Comparison of ENCODE assay signal across 8 cellular contexts in the genomic region with DNA sequence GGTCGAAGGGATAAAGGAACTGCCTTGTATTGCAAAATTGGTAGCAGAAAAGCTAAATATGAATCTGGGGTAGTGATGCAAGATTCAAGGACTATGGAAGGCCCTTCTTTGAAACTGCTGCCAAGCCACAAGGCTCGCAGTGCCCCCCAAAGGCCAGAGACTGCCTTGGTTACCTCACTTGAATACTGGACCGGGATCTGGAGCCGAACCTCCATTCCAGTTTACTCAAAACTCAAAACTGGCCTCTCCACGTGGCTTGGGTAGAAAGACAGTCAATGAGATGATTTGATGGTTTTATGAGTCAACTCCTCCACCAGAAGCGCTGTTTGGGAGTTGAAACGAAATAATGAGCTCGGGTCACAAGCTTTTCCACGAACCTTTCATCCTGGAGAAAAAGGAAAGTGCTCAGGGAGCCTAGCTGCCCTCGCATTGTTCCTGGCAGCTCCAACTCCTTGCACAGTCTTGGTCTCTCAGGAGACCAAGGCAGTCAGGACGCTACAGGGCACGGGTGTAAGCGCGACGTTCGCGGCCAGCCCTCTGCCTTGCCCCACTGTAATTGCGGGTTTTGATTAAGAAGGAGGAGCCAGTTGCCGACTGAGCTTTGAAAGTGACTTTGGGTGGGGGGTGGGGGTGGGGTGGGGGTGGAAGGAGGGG. TPM values are rescaled to one million over a fixed set of nuclear protein-coding genes. Genes with fewer than 3 reads are reported as not detected.
DNase-seq lines count a peak whose midpoint lies in the region; TF ChIP-seq lines count a peak whose summit lies in the region.

No MANE protein-coding gene starts in this region.

- H3K23me2 ChIP-seq in H9 (ENCODE audit: insufficient read length, low read depth, low read length, poor library complexity, severe bottlenecking) = peaks cover 16% of the 10 kb centered on the region

- peak overlapping the region; percentile 68 to 92 for H3K4me3 Mint-ChIP-seq in H9
- H3K4me3 Mint-ChIP-seq in activated T-cell treated with anti-CD3 and anti-CD28 coated beads, Interleukin-2, amount 50 U/mL, for 24 hours = peak overlapping the region; percentile 93

- H3K9me3 ChIP-seq in H9 (ENCODE audit: control insufficient read depth, low read depth, low read length) = no peaks in the 10 kb centered on the region
- H3K9me3 ChIP-seq in ovary = no peaks in the 10 kb centered on the region

- peak overlapping the region; percentile 36 for H3K18ac ChIP-seq in H9 (ENCODE audit: insufficient read length, low read depth, low read length)

- no peak overlapping the region for H3K23ac ChIP-seq in H9 (ENCODE audit: insufficient read length, low read depth, low read length)

- peaks cover 34 to 36% of the 10 kb centered on the region in 2 experiments for H3K4me1 Mint-ChIP-seq in H9
- peaks cover 55% of the 10 kb centered on the region for H3K4me1 Mint-ChIP-seq in activated T-cell treated with anti-CD3 and anti-CD28 coated beads, Interleukin-2, amount 50 U/mL, for 24 hours (ENCODE audit: low read depth)

- H3K79me2 ChIP-seq in H9 (ENCODE audit: insufficient read depth, low read length) = no peaks in the 10 kb centered on the region

- H2AK5ac ChIP-seq in H9 (ENCODE audit: insufficient read length, low read length) = no peak overlapping the region

- H3K4me3 ChIP-seq in GM08714 (ENCODE audit: low read length) = peak overlapping the region; percentile 90
- peak overlapping the region; percentile 19 for H3K4me3 ChIP-seq in ovary

- H3K36me3 ChIP-seq in ovary = no peaks in the 10 kb centered on the region

- H3K36me3 Mint-ChIP-seq in H9 (ENCODE audit: insufficient read depth in 1 of 3, low read depth in 3 of 3) = no peaks in the 10 kb centered on the region; a peak in 1 of 7 replicates
- H3K36me3 Mint-ChIP-seq in activated T-cell treated with anti-CD3 and anti-CD28 coated beads, Interleukin-2, amount 50 U/mL, for 24 hours (ENCODE audit: low read depth) = peaks cover 81% of the 10 kb centered on the region

- H4K8ac ChIP-seq in H9 (replicated peaks; ENCODE audit: insufficient read length, low read depth, low read length) = no peak overlapping the region

- H3K4me2 ChIP-seq in H9 (ENCODE audit: insufficient read depth, insufficient read length, low read length) = peak overlapping the region; percentile 99

- H3K79me1 ChIP-seq in H9 (ENCODE audit: insufficient read depth, low read depth, low read length, poor library complexity, severe bottlenecking) = no peaks in the 10 kb centered on the region

- H3K9ac ChIP-seq in H9 (ENCODE audit: extremely low read depth, insufficient read length, low read length) = peak overlapping the region; percentile 11

- no peak overlapping the region for H2BK120ac ChIP-seq in H9 (ENCODE audit: low read depth, low read length, poor library complexity, severe bottlenecking)

- H3K56ac ChIP-seq in H9 (ENCODE audit: insufficient read length, low read depth, low read length) = no peak overlapping the region

- H4K20me1 ChIP-seq in H9 (ENCODE audit: control insufficient read depth, insufficient read depth, insufficient read length) = no peaks in the 10 kb centered on the region

- DNase-seq in H9 (peak; percentile 46), NCI-H345 treated with DMSO at 0.1 percent for 48 hours (lab: John Stamatoyannopoulos, UW; ENCODE audit: unreplicated experiment) (peak; percentile 15), globus pallidus (ENCODE audit: low spot score) (peak; percentile 46), ovary (no peak), kidney glomerular epithelial cell (lab: John Stamatoyannopoulos, UW) (no peak), RWPE1 (ENCODE audit: low spot score) (no peak)
- peak; percentile 87 for DNase-seq in activated T-cell treated with anti-CD3 and anti-CD28 coated beads, Interleukin-2, amount 50 U/mL, for 24 hours

- H3K27me3 Mint-ChIP-seq in H9 (ENCODE audit: low read depth) = peaks cover 74% of the 10 kb centered on the region
- no peaks in the 10 kb centered on the region for H3K27me3 Mint-ChIP-seq in activated T-cell treated with anti-CD3 and anti-CD28 coated beads, Interleukin-2, amount 50 U/mL, for 24 hours

- H3T11ph ChIP-seq in H9 (ENCODE audit: low read length) = no peak overlapping the region

- no peak overlapping the region for H4K91ac ChIP-seq in H9 (ENCODE audit: insufficient read length, low read depth, low read length)

- H3K27ac Mint-ChIP-seq in H9 = no peak overlapping the region; a peak in 1 of 7 replicates
- H3K27ac Mint-ChIP-seq in activated T-cell treated with anti-CD3 and anti-CD28 coated beads, Interleukin-2, amount 50 U/mL, for 24 hours = peak overlapping the region; percentile 99

- H3K27me3 ChIP-seq in H9 (ENCODE audit: insufficient read depth, low read length) (peaks cover 38% of the 10 kb centered on the region), ovary (no peaks in the 10 kb centered on the region)

- TF ChIP-seq EP300 in ovary (IDR thresholded peaks at IDR 0.05) = no peak

- no peaks in the 10 kb centered on the region; a peak in 1 of 5 replicates for H3K9me3 Mint-ChIP-seq in H9
- H3K9me3 Mint-ChIP-seq in activated T-cell treated with anti-CD3 and anti-CD28 coated beads, Interleukin-2, amount 50 U/mL, for 24 hours = peaks cover 3% of the 10 kb centered on the region

- H3K27ac ChIP-seq in H9 (ENCODE audit: insufficient read length, low read depth, low read length) (no peak overlapping the region), ovary (no peak overlapping the region), RWPE1 (no peak overlapping the region)

- intact Hi-C loops in ovary (cut with DNase I) = no loop called here

- H4K5ac ChIP-seq in H9 (ENCODE audit: insufficient read length, low read depth, low read length) = no peak overlapping the region

- CTCF ChIA-PET in RWPE1 (lab: Yijun Ruan, JAX) = interaction anchor here (0.8 kb wide), 1 partner anchor 311 kb away, joined by 3 read pairs; no protein-coding TSS in a partner anchor

- TF ChIP-seq POLR2A in ovary (IDR thresholded peaks at IDR 0.05) = no peak

- H3K4me1 ChIP-seq in H9 (ENCODE audit: insufficient read depth, low read length) = peaks cover 2% of the 10 kb centered on the region; the same call in 1 of the 2 replicates
- H3K4me1 ChIP-seq in ovary (ENCODE audit: insufficient read depth) = no peaks in the 10 kb centered on the region

- no peak overlapping the region for H2BK12ac ChIP-seq in H9 (ENCODE audit: insufficient read length, low read depth, low read length)

- H2BK20ac ChIP-seq in H9 (ENCODE audit: low read depth, low read length, poor library complexity, severe bottlenecking) = no peak overlapping the region

- H3K4ac ChIP-seq in H9 (ENCODE audit: low read depth, low read length) = no peak overlapping the region

- TF ChIP-seq CTCF in H9 (conservative IDR thresholded peaks at IDR 0.05) (peak; percentile 59), ovary (IDR thresholded peaks at IDR 0.05) (no peak), RWPE1 (conservative IDR thresholded peaks at IDR 0.05; ENCODE audit: low read depth) (no peak; the same call in 1 of the 2 replicates)

- WGBS in H9 (ENCODE audit: extremely low coverage, insufficient read length, low lambda C conversion rate) = no CpG with 5 or more reads among the region's 19 CpGs
- WGBS in ovary, 3 donors = 5 to 9% (median 9%) methylated on average over 19 of the region's 19 CpGs

- no peak overlapping the region for H2BK15ac ChIP-seq in H9 (ENCODE audit: low read depth, low read length)

- peak overlapping the region; percentile 96 for H2AFZ ChIP-seq in H9 (ENCODE audit: low read length)

- H3K14ac ChIP-seq in H9 (ENCODE audit: insufficient read depth, low read length) = no peak overlapping the region

- H2BK5ac ChIP-seq in H9 (ENCODE audit: insufficient read length, low read length) = no peak overlapping the region

- POLR2A ChIA-PET in RWPE1 (lab: Yijun Ruan, JAX; ENCODE audit: low non-redundant PET) = no interaction called here

RNA-seq across cellular contexts. Expression of a gene that starts 2.8 kb away (rescaled TPM):
- not detected in 2 replicates for total RNA-seq in H9 (2021)
- total RNA-seq in ovary = 1 to 10 TPM in 6 of 7 donors, under 1 TPM in 1; 0.95 to 3.5 (median 2.3) TPM
- 1 to 10 TPM in 1 of 2 donors, under 1 TPM in 1; 0.61 to 1.9 TPM for polyA plus RNA-seq in ovary

Comparison
In these comparisons a context has a peak if more than half of its experiments do, and no peak if none do; other contexts are left out.
1. DNase-seq: peak in H9 (single experiment), NCI-H345 treated with DMSO at 0.1 percent for 48 hours (single experiment), activated T-cell treated with anti-CD3 and anti-CD28 coated beads, Interleukin-2, amount 50 U/mL, for 24 hours (single experiment) and globus pallidus (single experiment); none in ovary (0 of 5), kidney glomerular epithelial cell (single experiment) and RWPE1 (single experiment).